16 cellular contexts compared by ENCODE assay signal in genomic region chr1:57722285-57722978, GRCh38.
A peak's percentile ranks its signal among the peaks of the same experiment; 100 is the strongest.
DNase-seq lines count a peak whose midpoint lies in the region; ATAC-seq and TF ChIP-seq lines count a peak whose summit lies in the region.
"Had no signal": no experiment of that assay in that cellular context is flagged by ENCODE, and none has a peak within 500 bp of the region (broad histone marks: within the 10 kb centered on the region; RNA-seq: fewer than 3 reads in every experiment).

No MANE protein-coding gene starts in this region.

- DNase-seq in Right ventricle myocardium inferior (ENCODE audit: missing footprints) (no peak), right atrium auricular region (ENCODE audit: low spot score) (no peak), heart left ventricle (no peak), left ventricle myocardium superior (no peak)
- no peak for DNase-seq in activated CD4-positive, alpha-beta T cell treated with anti-CD3 and anti-CD28 coated beads, Interleukin-2, amount 10 ng/mL, durations not matched to agents 24 days and 14 days
- DNase-seq in activated naive CD8-positive, alpha-beta T cell treated with anti-CD3 and anti-CD28 coated beads for 36 hours = no peak
- DNase-seq: C1 segment of cervical spinal cord; CD4-positive, CD25-positive, alpha-beta regulatory T cell; CD8-positive, alpha-beta memory T cell; COR-L47; DMS 273 treated with DMSO at 0.1 percent for 48 hours; GM23248 had no signal

- no peak for TF ChIP-seq POLR2A in heart left ventricle (IDR thresholded peaks at IDR 0.05)

- intact Hi-C loops in Right ventricle myocardium inferior (cut with DNase I) = loop anchor here (10.0 kb wide), 2 partner anchors 298 to 432 kb away; partner anchors contain the start of gene DAB1
- intact Hi-C loops in heart left ventricle (cut with DNase I) = loop anchor here in 1 of 10 donors (10.0 kb wide), 1 partner anchor 298 kb away; the partner anchor contains the start of gene DAB1
- intact Hi-C loops in left ventricle myocardium superior (cut with micrococcal nuclease) = no loop called here
- intact Hi-C loops in activated CD4-positive, alpha-beta T cell treated with anti-CD3 and anti-CD28 coated beads, Interleukin-2, amount 10 ng/mL, durations not matched to agents 24 days and 14 days (cut with micrococcal nuclease) = no loop called here

- H3K36me3 Mint-ChIP-seq in activated CD4-positive, alpha-beta T cell treated with anti-CD3 and anti-CD28 coated beads, Interleukin-2, amount 10 ng/mL, durations not matched to agents 24 days and 14 days (ENCODE audit: low read depth) = no peaks in the 10 kb centered on the region
- H3K36me3 Mint-ChIP-seq in activated naive CD8-positive, alpha-beta T cell treated with anti-CD3 and anti-CD28 coated beads for 36 hours = no peaks in the 10 kb centered on the region
- H3K36me3 Mint-ChIP-seq: CD4-positive, CD25-positive, alpha-beta regulatory T cell; CD8-positive, alpha-beta memory T cell had no signal

- no peaks in the 10 kb centered on the region for H3K4me1 ChIP-seq in right atrium auricular region
- peaks cover 0 to 21% (median 0%) of the 10 kb centered on the region in 12 donors for H3K4me1 ChIP-seq in heart left ventricle
- H3K4me1 ChIP-seq: A549, HAP-1 had no signal

- TF ChIP-seq CTCF in right atrium auricular region (IDR thresholded peaks at IDR 0.05) (no peak), heart left ventricle (IDR thresholded peaks at IDR 0.05) (no peak)

- H3K9me3 ChIP-seq in right atrium auricular region (no peaks in the 10 kb centered on the region), heart left ventricle (no peaks in the 10 kb centered on the region)
- H3K9me3 ChIP-seq: A549, HAP-1 had no signal

- no peaks in the 10 kb centered on the region for H3K27me3 Mint-ChIP-seq in activated CD4-positive, alpha-beta T cell treated with anti-CD3 and anti-CD28 coated beads, Interleukin-2, amount 10 ng/mL, durations not matched to agents 24 days and 14 days
- H3K27me3 Mint-ChIP-seq in activated naive CD8-positive, alpha-beta T cell treated with anti-CD3 and anti-CD28 coated beads for 36 hours = no peaks in the 10 kb centered on the region
- H3K27me3 Mint-ChIP-seq: CD4-positive, CD25-positive, alpha-beta regulatory T cell had no signal

- H3K4me3 ChIP-seq in right atrium auricular region (no peak overlapping the region), heart left ventricle (no peak overlapping the region)
- H3K4me3 ChIP-seq: A549, GM23248, HAP-1 had no signal

- 45 to 56% (median 50%) methylated on average over 4 of the region's 4 CpGs for WGBS in heart left ventricle, 4 donors

- no peaks in the 10 kb centered on the region for H3K4me1 Mint-ChIP-seq in activated CD4-positive, alpha-beta T cell treated with anti-CD3 and anti-CD28 coated beads, Interleukin-2, amount 10 ng/mL, durations not matched to agents 24 days and 14 days
- no peaks in the 10 kb centered on the region for H3K4me1 Mint-ChIP-seq in activated naive CD8-positive, alpha-beta T cell treated with anti-CD3 and anti-CD28 coated beads for 36 hours
- H3K4me1 Mint-ChIP-seq: CD4-positive, CD25-positive, alpha-beta regulatory T cell; CD8-positive, alpha-beta memory T cell had no signal

- no peak overlapping the region for H3K4me3 Mint-ChIP-seq in activated CD4-positive, alpha-beta T cell treated with anti-CD3 and anti-CD28 coated beads, Interleukin-2, amount 10 ng/mL, durations not matched to agents 24 days and 14 days
- no peak overlapping the region for H3K4me3 Mint-ChIP-seq in activated naive CD8-positive, alpha-beta T cell treated with anti-CD3 and anti-CD28 coated beads for 36 hours
- H3K4me3 Mint-ChIP-seq: CD4-positive, CD25-positive, alpha-beta regulatory T cell; CD8-positive, alpha-beta memory T cell had no signal

- no peak overlapping the region for H3K27ac Mint-ChIP-seq in activated CD4-positive, alpha-beta T cell treated with anti-CD3 and anti-CD28 coated beads, Interleukin-2, amount 10 ng/mL, durations not matched to agents 24 days and 14 days
- H3K27ac Mint-ChIP-seq in activated naive CD8-positive, alpha-beta T cell treated with anti-CD3 and anti-CD28 coated beads for 36 hours = no peak overlapping the region
- H3K27ac Mint-ChIP-seq: CD4-positive, CD25-positive, alpha-beta regulatory T cell; CD8-positive, alpha-beta memory T cell had no signal

- H3K27me3 ChIP-seq in right atrium auricular region (no peaks in the 10 kb centered on the region), heart left ventricle (no peaks in the 10 kb centered on the region)

- H3K27ac ChIP-seq in right atrium auricular region = peak overlapping the region in 1 of 2 donors; percentile 48
- H3K27ac ChIP-seq in heart left ventricle = peak overlapping the region in 4 of 12 donors; percentile 1 to 47 (median 24)
- H3K27ac ChIP-seq: 22Rv1, A549, GM23248 had no signal

- H3K36me3 ChIP-seq in right atrium auricular region (no peaks in the 10 kb centered on the region), heart left ventricle (no peaks in the 10 kb centered on the region)
- H3K36me3 ChIP-seq: HAP-1 had no signal

- no peaks in the 10 kb centered on the region for H3K9me3 Mint-ChIP-seq in activated CD4-positive, alpha-beta T cell treated with anti-CD3 and anti-CD28 coated beads, Interleukin-2, amount 10 ng/mL, durations not matched to agents 24 days and 14 days
- H3K9me3 Mint-ChIP-seq in activated naive CD8-positive, alpha-beta T cell treated with anti-CD3 and anti-CD28 coated beads for 36 hours = no peaks in the 10 kb centered on the region
- H3K9me3 Mint-ChIP-seq: CD8-positive, alpha-beta memory T cell had no signal

- ATAC-seq in Right ventricle myocardium inferior = peak; percentile 88
- peak; percentile 88 to 96 (median 90) for ATAC-seq in heart left ventricle
- peak; percentile 93 for ATAC-seq in left ventricle myocardium superior
- ATAC-seq in HG02840 (IDR thresholded peaks at IDR 0.05; ENCODE audit: low FRiP score, unreplicated experiment) = no peak
- ATAC-seq: A549 had no signal
